Comparison of ENCODE assay signal across 9 cellular contexts in genomic region chr1:66300986-66301451, GRCh38.
A peak's percentile ranks its signal among the peaks of the same experiment; 100 is the strongest.
DNase-seq lines count a peak whose midpoint lies in the region; ATAC-seq and TF ChIP-seq lines count a peak whose summit lies in the region.
"Had no signal": no experiment of that assay in that cellular context is flagged by ENCODE, and none has a peak within 500 bp of the region (broad histone marks: within the 10 kb centered on the region; RNA-seq: fewer than 3 reads in every experiment).

No MANE protein-coding gene starts in this region.

- no peaks in the 10 kb centered on the region for H3K36me3 ChIP-seq in transverse colon

- H3K4me1 Mint-ChIP-seq in activated T-cell treated with anti-CD3 and anti-CD28 coated beads, Interleukin-2, amount 50 U/mL, for 72 hours (ENCODE audit: low read depth): peaks cover 42% of the 10 kb centered on the region

- H3K4me3 Mint-ChIP-seq in activated T-cell treated with anti-CD3 and anti-CD28 coated beads, Interleukin-2, amount 50 U/mL, for 72 hours: peak overlapping the region; percentile 74 to 83
- H3K4me3 Mint-ChIP-seq: neural crest cell had no signal

- H3K27me3 ChIP-seq in transverse colon: no peaks in the 10 kb centered on the region

- peak overlapping the region; percentile 49 to 67 (median 56) for H3K27ac ChIP-seq in transverse colon

- H3K4me1 ChIP-seq in transverse colon: peaks cover 0 to 20% (median 2%) of the 10 kb centered on the region in 4 donors

- H3K27ac Mint-ChIP-seq in activated T-cell treated with anti-CD3 and anti-CD28 coated beads, Interleukin-2, amount 50 U/mL, for 72 hours: peak overlapping the region; percentile 97

- intact Hi-C loops in transverse colon (cut with DNase I; ENCODE audit: low total_unique reads): no loop called here

- ATAC-seq in GM21423 (IDR thresholded peaks at IDR 0.05; ENCODE audit: unreplicated experiment): peak; percentile 69
- ATAC-seq in HG03575 (IDR thresholded peaks at IDR 0.05; ENCODE audit: extremely low read depth, insufficient number of reproducible peaks, low FRiP score, unreplicated experiment): peak; percentile 75
- ATAC-seq in activated T-cell treated with anti-CD3 and anti-CD28 coated beads, Interleukin-2, amount 50 U/mL, for 72 hours (replicated peaks in 1 of 2): peak; percentile 93 to 95

- no peak for TF ChIP-seq POLR2A in transverse colon (IDR thresholded peaks at IDR 0.05)

- H3K9me3 ChIP-seq in transverse colon: no peaks in the 10 kb centered on the region

- H3K27me3 Mint-ChIP-seq in activated T-cell treated with anti-CD3 and anti-CD28 coated beads, Interleukin-2, amount 50 U/mL, for 72 hours (ENCODE audit: low read depth): no peaks in the 10 kb centered on the region

- WGBS in transverse colon (ENCODE audit: low coverage in 1 of 2), 2 donors: 23 to 51% methylated on average over 4 of the region's 4 CpGs

- no peaks in the 10 kb centered on the region for H3K36me3 Mint-ChIP-seq in activated T-cell treated with anti-CD3 and anti-CD28 coated beads, Interleukin-2, amount 50 U/mL, for 72 hours (ENCODE audit: insufficient read depth in 2 of 2)

- H3K9me3 Mint-ChIP-seq in activated T-cell treated with anti-CD3 and anti-CD28 coated beads, Interleukin-2, amount 50 U/mL, for 72 hours: no peaks in the 10 kb centered on the region

- peak; percentile 62 for DNase-seq in EL
- peak; percentile 44 to 53 for DNase-seq in activated T-cell treated with anti-CD3 and anti-CD28 coated beads, Interleukin-2, amount 50 U/mL, for 72 hours
- peak; percentile 12 for DNase-seq in hepatic stellate cell (ENCODE audit: low spot score)
- no peak for DNase-seq in transverse colon
- DNase-seq in NCI-H82 treated with DMSO at 0.1 percent for 48 hours (lab: John Stamatoyannopoulos, UW; ENCODE audit: unreplicated experiment): no peak
- no peak for DNase-seq in NCI-H748 (lab: John Stamatoyannopoulos, UW; ENCODE audit: unreplicated experiment)

- no peak for TF ChIP-seq CTCF in transverse colon (IDR thresholded peaks at IDR 0.05)

- H3K4me3 ChIP-seq in transverse colon: no peak overlapping the region

- in situ Hi-C loops in transverse colon (cut with MboI; ENCODE audit: low pct_ligation_motif_present in 1 of 4, low pct_unique_long_range_greater_than_20kb in 1 of 4, low sequenced_read_pairs in 3 of 4): no loop called here

- TF ChIP-seq EP300 in transverse colon (IDR thresholded peaks at IDR 0.05; ENCODE audit: low read depth): no peak

Comparison
In these comparisons a context has a peak if more than half of its experiments do, and no peak if none do; other contexts are left out.
1. DNase-seq: peak in EL (single experiment), activated T-cell treated with anti-CD3 and anti-CD28 coated beads, Interleukin-2, amount 50 U/mL, for 72 hours (2 of 2) and hepatic stellate cell (single experiment); none in transverse colon (single experiment), NCI-H82 treated with DMSO at 0.1 percent for 48 hours (single experiment) and NCI-H748 (single experiment).
2. Peak in every context shown above with its lines, with median percentiles within 50 percentile points of each other: ATAC-seq.